1 cellular context compared by ENCODE assay signal in genomic region chr5:78056901-78057514, GRCh38.
TF ChIP-seq lines count a peak whose summit lies in the region.

No MANE protein-coding gene starts in this region.

TF ChIP-seq in HepG2, 621 proteins besides CTCF, POLR2A, EP300 and RAD21 (continued from another document):
- no peak for TF ChIP-seq ZNF678 (CRISPR knock-in tag; IDR thresholded peaks at IDR 0.05)
- no peak for TF ChIP-seq HMG20B (CRISPR knock-in tag; conservative IDR thresholded peaks at IDR 0.05)
- no peak for TF ChIP-seq GATAD2A (CRISPR knock-in tag; IDR thresholded peaks at IDR 0.05)
- no peak for TF ChIP-seq MXD1 (CRISPR knock-in tag; IDR thresholded peaks at IDR 0.05)
- TF ChIP-seq ZNF562 (CRISPR knock-in tag; IDR thresholded peaks at IDR 0.05; ENCODE audit: borderline replicate concordance): no peak
- no peak for TF ChIP-seq CREBL2 (CRISPR knock-in tag; IDR thresholded peaks at IDR 0.05; ENCODE audit: borderline replicate concordance)
- TF ChIP-seq MYNN (CRISPR knock-in tag; IDR thresholded peaks at IDR 0.05; ENCODE audit: low read depth): no peak
